In genomic region chr12:89391726-89392336, GRCh38 we compare ENCODE assay signal across 27 cellular contexts. TPM values are rescaled to one million over a fixed set of nuclear protein-coding genes. Genes with fewer than 3 reads are reported as not detected.
DNase-seq lines count a peak whose midpoint lies in the region; ATAC-seq and TF ChIP-seq lines count a peak whose summit lies in the region.
"Had no signal": no experiment of that assay in that cellular context is flagged by ENCODE, and none has a peak within 500 bp of the region (broad histone marks: within the 10 kb centered on the region; RNA-seq: fewer than 3 reads in every experiment).

No MANE protein-coding gene starts in this region.

- peak overlapping the region; percentile 67 for H3K27ac ChIP-seq in neutrophil
- peak overlapping the region in 1 of 2 donors; percentile 82 for H3K27ac ChIP-seq in right atrium auricular region
- H3K27ac ChIP-seq: BLaER1, neural progenitor cell, prostate gland, SK-N-MC had no signal

- H3K4me1 Mint-ChIP-seq in natural killer cell treated with Interleukin-12 subunit alpha and Interleukin-12 subunit beta and Interleukin-15 and Interleukin-18, amount 100 ng/mL, for 72 hours (ENCODE audit: low read depth in 2 of 2), result peaks cover 42 to 45% of the 10 kb centered on the region in 2 donors
- H3K4me1 Mint-ChIP-seq in natural killer cell, result peaks cover 23 to 24% of the 10 kb centered on the region in 2 donors

- intact Hi-C loops in natural killer cell (cut with micrococcal nuclease) (no loop called here), sciatic nerve (cut with DNase I) (no loop called here)

- TF ChIP-seq CTCF in natural killer cell (IDR thresholded peaks at IDR 0.05) (no peak), neutrophil (IDR thresholded peaks at IDR 0.05) (no peak), right atrium auricular region (IDR thresholded peaks at IDR 0.05) (no peak)

- H3K9me3 Mint-ChIP-seq in natural killer cell treated with Interleukin-12 subunit alpha and Interleukin-12 subunit beta and Interleukin-15 and Interleukin-18, amount 100 ng/mL, for 72 hours, result no peaks in the 10 kb centered on the region
- H3K9me3 Mint-ChIP-seq in natural killer cell, result no peaks in the 10 kb centered on the region
- H3K9me3 Mint-ChIP-seq: activated CD4-positive, alpha-beta memory T cell treated with anti-CD3 and anti-CD28 coated beads for 36 hours; GM23338; neural progenitor cell; WTC11 had no signal

- H3K36me3 Mint-ChIP-seq in natural killer cell treated with Interleukin-12 subunit alpha and Interleukin-12 subunit beta and Interleukin-15 and Interleukin-18, amount 100 ng/mL, for 72 hours, result peaks cover 4% of the 10 kb centered on the region
- no peaks in the 10 kb centered on the region for H3K36me3 Mint-ChIP-seq in natural killer cell
- H3K36me3 Mint-ChIP-seq: activated CD4-positive, alpha-beta memory T cell treated with anti-CD3 and anti-CD28 coated beads for 36 hours; neural progenitor cell; WTC11 had no signal

- H3K4me1 ChIP-seq in neutrophil (ENCODE audit: control insufficient read depth in 1 of 2, insufficient read depth in 1 of 2, low read depth in 1 of 2, low read length in 1 of 2), result peaks cover 49 to 50% of the 10 kb centered on the region in 2 experiments
- peaks cover 0 to 26% of the 10 kb centered on the region in 2 donors for H3K4me1 ChIP-seq in right atrium auricular region
- H3K4me1 ChIP-seq: prostate gland had no signal

- no peaks in the 10 kb centered on the region for H3K27me3 ChIP-seq in neutrophil
- no peaks in the 10 kb centered on the region for H3K27me3 ChIP-seq in right atrium auricular region
- H3K27me3 ChIP-seq: adrenal gland, BLaER1, neural progenitor cell had no signal

- peak overlapping the region; percentile 72 to 81 for H3K27ac Mint-ChIP-seq in natural killer cell treated with Interleukin-12 subunit alpha and Interleukin-12 subunit beta and Interleukin-15 and Interleukin-18, amount 100 ng/mL, for 72 hours
- no peak overlapping the region for H3K27ac Mint-ChIP-seq in natural killer cell
- H3K27ac Mint-ChIP-seq: activated CD4-positive, alpha-beta memory T cell treated with anti-CD3 and anti-CD28 coated beads for 36 hours; GM23338; neural progenitor cell; T-helper 17 cell; WTC11 had no signal

- no peak for ATAC-seq in natural killer cell treated with Interleukin-12 subunit alpha and Interleukin-12 subunit beta and Interleukin-15 and Interleukin-18, amount 100 ng/mL, for 72 hours
- ATAC-seq in natural killer cell (no peak), sciatic nerve (no peak)
- ATAC-seq: GM23338, Panc1, T-helper 17 cell, WTC11 had no signal

- H3K9me3 ChIP-seq in neutrophil (no peaks in the 10 kb centered on the region), right atrium auricular region (no peaks in the 10 kb centered on the region)
- H3K9me3 ChIP-seq: adrenal gland, BLaER1, prostate gland had no signal

- no peaks in the 10 kb centered on the region for H3K27me3 Mint-ChIP-seq in natural killer cell treated with Interleukin-12 subunit alpha and Interleukin-12 subunit beta and Interleukin-15 and Interleukin-18, amount 100 ng/mL, for 72 hours
- no peaks in the 10 kb centered on the region for H3K27me3 Mint-ChIP-seq in natural killer cell (ENCODE audit: low read depth in 2 of 2)
- H3K27me3 Mint-ChIP-seq: activated CD4-positive, alpha-beta memory T cell treated with anti-CD3 and anti-CD28 coated beads for 36 hours; T-helper 17 cell had no signal

- H3K4me3 ChIP-seq in neutrophil (ENCODE audit: low read depth in 1 of 2, low read length in 1 of 2), result no peak overlapping the region
- H3K4me3 ChIP-seq in right atrium auricular region, result no peak overlapping the region
- H3K4me3 ChIP-seq: adrenal gland, BLaER1, GM23338, neural progenitor cell, prostate gland, SK-N-MC had no signal

- no peak for DNase-seq in natural killer cell treated with Interleukin-12 subunit alpha and Interleukin-12 subunit beta and Interleukin-15 and Interleukin-18, amount 100 ng/mL, for 72 hours (ENCODE audit: low spot score)
- DNase-seq in natural killer cell (no peak), cerebellar cortex (ENCODE audit: low spot score) (peak; percentile 50), sciatic nerve (ENCODE audit: low spot score) (no peak), right atrium auricular region (ENCODE audit: low spot score) (no peak), inferior parietal cortex (ENCODE audit: extremely low spot score) (no peak), SIG-M5 (lab: John Stamatoyannopoulos, UW) (no peak)
- DNase-seq: ACHN; activated gamma-delta T cell treated with Interleukin-2 at 50 U/mL for 16 hours; adrenal gland; cortex of kidney; NCI-H1105; NCI-H2081; NCI-H446 treated with DMSO at 0.1 percent for 48 hours; NK-92 treated with Interleukin-12 subunit alpha and Interleukin-12 subunit beta, amount 100 ng/mL, for 24 hours; stimulated activated CD4-positive, alpha-beta T cell treated with anti-CD3 and anti-CD28 coated beads, Interleukin-4, amount 100 ng/mL, for 1 hour; stimulated activated naive CD4-positive, alpha-beta T cell treated with Interleukin-2 at 50 U/mL for 16 hours; T-helper 17 cell had no signal

- peak overlapping the region; percentile 57 for H3K4me3 Mint-ChIP-seq in natural killer cell treated with Interleukin-12 subunit alpha and Interleukin-12 subunit beta and Interleukin-15 and Interleukin-18, amount 100 ng/mL, for 72 hours
- no peak overlapping the region for H3K4me3 Mint-ChIP-seq in natural killer cell
- H3K4me3 Mint-ChIP-seq: activated CD4-positive, alpha-beta memory T cell treated with anti-CD3 and anti-CD28 coated beads for 36 hours; GM23338; neural progenitor cell; T-helper 17 cell; WTC11 had no signal

- no peaks in the 10 kb centered on the region for H3K36me3 ChIP-seq in neutrophil
- no peaks in the 10 kb centered on the region for H3K36me3 ChIP-seq in right atrium auricular region
- H3K36me3 ChIP-seq: adrenal gland, BLaER1, neural progenitor cell, prostate gland had no signal

RNA-seq across cellular contexts. Expression of gene DUSP6, which starts 39.5 kb away (rescaled TPM):
- 10 to 100 TPM; 49.4 to 65.9 TPM for total RNA-seq in natural killer cell treated with Interleukin-12 subunit alpha and Interleukin-12 subunit beta and Interleukin-15 and Interleukin-18, amount 100 ng/mL, for 72 hours
- 100 to 1,000 TPM in 2 of 3 donors, 10 to 100 TPM in 1; 52.2 to 222 (median 141) TPM for total RNA-seq in natural killer cell
- 93.3 TPM for total RNA-seq in sciatic nerve
- 10 to 100 TPM; 25.7 to 54.1 TPM for total RNA-seq in right atrium auricular region

Comparison
In these comparisons a context has a peak if more than half of its experiments do, and no peak if none do; other contexts are left out.
1. H3K27ac Mint-ChIP-seq: peak in natural killer cell treated with Interleukin-12 subunit alpha and Interleukin-12 subunit beta and Interleukin-15 and Interleukin-18, amount 100 ng/mL, for 72 hours (2 of 2); none in natural killer cell (0 of 2).